In the genomic region with DNA sequence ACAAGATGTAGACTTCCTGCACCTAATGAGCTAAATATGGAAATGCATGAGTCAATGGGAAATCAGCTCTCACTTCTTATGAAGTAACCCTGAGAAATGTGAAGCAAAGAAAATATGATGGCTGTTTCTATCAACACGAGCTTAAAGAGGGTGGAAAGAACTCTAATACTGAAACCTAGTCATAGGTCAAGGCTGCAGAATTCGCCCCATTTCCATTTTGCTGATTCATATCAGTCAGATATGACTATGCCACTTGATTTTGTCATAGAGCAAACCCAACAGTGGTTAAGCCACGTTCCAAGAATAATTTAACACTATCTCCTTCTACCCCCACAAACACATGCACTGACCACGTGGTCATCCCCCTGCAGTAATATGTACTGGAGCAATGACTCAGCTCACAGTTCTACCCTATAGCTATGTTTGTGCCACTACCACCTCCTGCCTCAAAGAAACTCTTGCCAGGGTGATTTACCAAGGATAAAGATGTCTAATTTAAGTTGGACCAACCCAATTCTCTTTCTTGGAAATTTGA, we compare ENCODE assay signal across 8 cellular contexts.
DNase-seq lines count a peak whose midpoint lies in the region; ATAC-seq and TF ChIP-seq lines count a peak whose summit lies in the region.

No MANE protein-coding gene starts in this region.

- no peaks in the 10 kb centered on the region for H3F3A ChIP-seq in neural progenitor cell (ENCODE audit: low read depth)

- H3K9ac ChIP-seq in neural progenitor cell = no peak overlapping the region

- CTCF ChIA-PET in GM10248 (lab: Yijun Ruan, JAX) = interaction anchor here (0.6 to 3.2 kb wide), 12 partner anchors 9 to 1498 kb away, joined by 3 to 8 read pairs (median 3); no protein-coding TSS in a partner anchor

- H3K27me3 ChIP-seq in HAP-1 (ENCODE audit: low read depth) (no peaks in the 10 kb centered on the region), neural progenitor cell (no peaks in the 10 kb centered on the region)

- no peaks in the 10 kb centered on the region for H3K79me2 ChIP-seq in neural progenitor cell (ENCODE audit: low read depth)

- H3K4me1 ChIP-seq in HAP-1 = no peaks in the 10 kb centered on the region
- H3K4me1 ChIP-seq in neural progenitor cell = no peaks in the 10 kb centered on the region

- intact Hi-C loops in activated T-helper 1 cell treated with anti-CD3 and anti-CD28 coated beads, Interleukin-12 subunit alpha, Interleukin-12 subunit beta, Interleukin-2, Interleukin-4 antibody, amounts not matched to agents 30 ng/mL and 10 ng/mL and 1 ng/mL, durations not matched to agents 14 hours and 24 hours and 36 hours (cut with micrococcal nuclease) = loop anchor here (1.0 to 10.0 kb wide), 13 partner anchors 57 to 1803 kb away; a partner anchor contains a TSS

- H3K4me3 ChIP-seq in HAP-1 = no peak overlapping the region
- no peak overlapping the region for H3K4me3 ChIP-seq in neural progenitor cell

- TF ChIP-seq CTCF in GM10248 (IDR thresholded peaks at IDR 0.05; ENCODE audit: control extremely low read depth, extremely low read depth, low read depth, missing control alignments) = no peak
- no peak for TF ChIP-seq CTCF in osteocyte (IDR thresholded peaks at IDR 0.05)
- TF ChIP-seq CTCF in neural progenitor cell (IDR thresholded peaks at IDR 0.05) = no peak

- H3K9me3 ChIP-seq in HAP-1 (no peaks in the 10 kb centered on the region), neural progenitor cell (ENCODE audit: low read depth) (no peaks in the 10 kb centered on the region)

- peaks cover 10% of the 10 kb centered on the region for H3K9me3 Mint-ChIP-seq in activated T-helper 1 cell treated with anti-CD3 and anti-CD28 coated beads, Interleukin-12 subunit alpha, Interleukin-12 subunit beta, Interleukin-2, Interleukin-4 antibody, amounts not matched to agents 30 ng/mL and 10 ng/mL and 1 ng/mL, durations not matched to agents 14 hours and 24 hours and 36 hours
- H3K9me3 Mint-ChIP-seq in osteocyte (ENCODE audit: unreplicated experiment) = peaks cover 7% of the 10 kb centered on the region
- H3K9me3 Mint-ChIP-seq in neural progenitor cell = peaks cover 2% of the 10 kb centered on the region

- H3K27ac Mint-ChIP-seq in activated T-helper 1 cell treated with anti-CD3 and anti-CD28 coated beads, Interleukin-12 subunit alpha, Interleukin-12 subunit beta, Interleukin-2, Interleukin-4 antibody, amounts not matched to agents 30 ng/mL and 10 ng/mL and 1 ng/mL, durations not matched to agents 14 hours and 24 hours and 36 hours = peak overlapping the region; percentile 76
- peak overlapping the region; percentile 70 for H3K27ac Mint-ChIP-seq in osteocyte (ENCODE audit: unreplicated experiment)
- no peak overlapping the region for H3K27ac Mint-ChIP-seq in neural progenitor cell

- H3K27ac ChIP-seq in neural progenitor cell = no peak overlapping the region

- peak; percentile 92 for ATAC-seq in GM21390 (IDR thresholded peaks at IDR 0.05; ENCODE audit: unreplicated experiment)
- ATAC-seq in HG03558 (IDR thresholded peaks at IDR 0.05; ENCODE audit: extremely low read depth, unreplicated experiment) = peak; percentile 91

- in situ Hi-C loops in HAP-1 (cut with MboI; ENCODE audit: low sequenced_read_pairs) = no loop called here

- POLR2A ChIA-PET in GM10248 (lab: Yijun Ruan, JAX) = interaction anchor here (1.1 kb wide), 1 partner anchor 42 kb away, joined by 3 read pairs; no protein-coding TSS in a partner anchor

- DNase-seq in GM10248 (ENCODE audit: extremely low spot score) = peak; percentile 37
- peak; percentile 29 for DNase-seq in activated T-helper 1 cell treated with anti-CD3 and anti-CD28 coated beads, Interleukin-12 subunit alpha, Interleukin-12 subunit beta, Interleukin-2, Interleukin-4 antibody, amounts not matched to agents 30 ng/mL and 10 ng/mL and 1 ng/mL, durations not matched to agents 14 hours and 24 hours and 36 hours (ENCODE audit: low spot score)
- no peak for DNase-seq in osteocyte (ENCODE audit: extremely low spot score, unreplicated experiment)
- DNase-seq in SHP77 (lab: John Stamatoyannopoulos, UW) = no peak
- no peak for DNase-seq in HAP-1 (ENCODE audit: low spot score in 2 of 2)
- no peak for DNase-seq in neural progenitor cell (ENCODE audit: low spot score)

- H2AFZ ChIP-seq in neural progenitor cell (replicated peaks) = no peak overlapping the region

- H3K36me3 ChIP-seq in HAP-1 (replicated peaks) (no peaks in the 10 kb centered on the region), neural progenitor cell (no peaks in the 10 kb centered on the region)

- no peaks in the 10 kb centered on the region for H4K20me1 ChIP-seq in neural progenitor cell (ENCODE audit: low read depth)

- H3K36me3 Mint-ChIP-seq in activated T-helper 1 cell treated with anti-CD3 and anti-CD28 coated beads, Interleukin-12 subunit alpha, Interleukin-12 subunit beta, Interleukin-2, Interleukin-4 antibody, amounts not matched to agents 30 ng/mL and 10 ng/mL and 1 ng/mL, durations not matched to agents 14 hours and 24 hours and 36 hours (ENCODE audit: low read depth) = peaks cover 3% of the 10 kb centered on the region
- H3K36me3 Mint-ChIP-seq in osteocyte (ENCODE audit: unreplicated experiment) (peaks cover 2% of the 10 kb centered on the region), neural progenitor cell (no peaks in the 10 kb centered on the region)

- H3K27me3 Mint-ChIP-seq in activated T-helper 1 cell treated with anti-CD3 and anti-CD28 coated beads, Interleukin-12 subunit alpha, Interleukin-12 subunit beta, Interleukin-2, Interleukin-4 antibody, amounts not matched to agents 30 ng/mL and 10 ng/mL and 1 ng/mL, durations not matched to agents 14 hours and 24 hours and 36 hours (ENCODE audit: insufficient read depth) = no peaks in the 10 kb centered on the region
- no peaks in the 10 kb centered on the region for H3K27me3 Mint-ChIP-seq in osteocyte (ENCODE audit: unreplicated experiment)
- H3K27me3 Mint-ChIP-seq in neural progenitor cell (ENCODE audit: insufficient read depth, low read depth) = peaks cover 3% of the 10 kb centered on the region

- H3K4me3 Mint-ChIP-seq in activated T-helper 1 cell treated with anti-CD3 and anti-CD28 coated beads, Interleukin-12 subunit alpha, Interleukin-12 subunit beta, Interleukin-2, Interleukin-4 antibody, amounts not matched to agents 30 ng/mL and 10 ng/mL and 1 ng/mL, durations not matched to agents 14 hours and 24 hours and 36 hours = no peak overlapping the region
- no peak overlapping the region for H3K4me3 Mint-ChIP-seq in osteocyte (ENCODE audit: unreplicated experiment)
- H3K4me3 Mint-ChIP-seq in neural progenitor cell = no peak overlapping the region

- H3K4me1 Mint-ChIP-seq in activated T-helper 1 cell treated with anti-CD3 and anti-CD28 coated beads, Interleukin-12 subunit alpha, Interleukin-12 subunit beta, Interleukin-2, Interleukin-4 antibody, amounts not matched to agents 30 ng/mL and 10 ng/mL and 1 ng/mL, durations not matched to agents 14 hours and 24 hours and 36 hours (ENCODE audit: low read depth) = peaks cover 35% of the 10 kb centered on the region
- H3K4me1 Mint-ChIP-seq in osteocyte (ENCODE audit: unreplicated experiment) (peaks cover 28% of the 10 kb centered on the region), neural progenitor cell (peaks cover 6% of the 10 kb centered on the region)

- no peak overlapping the region for H3K4me2 ChIP-seq in neural progenitor cell

Comparison
In these comparisons a context has a peak if more than half of its experiments do, and no peak if none do; other contexts are left out.
1. DNase-seq: peak in GM10248 (single experiment) and activated T-helper 1 cell treated with anti-CD3 and anti-CD28 coated beads, Interleukin-12 subunit alpha, Interleukin-12 subunit beta, Interleukin-2, Interleukin-4 antibody, amounts not matched to agents 30 ng/mL and 10 ng/mL and 1 ng/mL, durations not matched to agents 14 hours and 24 hours and 36 hours (single experiment); none in osteocyte (single experiment), SHP77 (0 of 2), HAP-1 (0 of 2) and neural progenitor cell (single experiment).